Comparison of ENCODE assay signal across 10 cellular contexts in the genomic region with DNA sequence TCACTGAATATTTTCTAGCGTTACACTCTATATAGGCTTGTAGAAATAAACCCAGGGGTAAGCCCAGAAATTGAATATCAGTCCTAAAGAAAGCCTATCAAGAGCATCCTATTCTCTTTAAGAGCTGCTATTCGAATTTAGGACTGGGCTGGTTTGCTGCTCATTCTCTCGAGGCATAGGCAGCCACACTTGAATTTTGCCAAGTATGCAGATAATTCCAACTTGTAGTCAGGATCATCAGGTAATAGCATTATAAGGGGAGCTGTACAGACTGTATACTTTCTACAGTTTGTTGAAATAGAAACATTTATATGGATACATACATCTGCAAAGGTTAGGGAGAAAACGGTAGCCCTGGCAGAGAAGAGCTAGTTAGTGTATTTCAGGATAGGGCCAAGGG. TPM values are rescaled to one million over a fixed set of nuclear protein-coding genes. Genes with fewer than 3 reads are reported as not detected.
A peak's percentile ranks its signal among the peaks of the same experiment; 100 is the strongest.
DNase-seq lines count a peak whose midpoint lies in the region; ATAC-seq and TF ChIP-seq lines count a peak whose summit lies in the region.
"Had no signal": no experiment of that assay in that cellular context is flagged by ENCODE, and none has a peak within 500 bp of the region (broad histone marks: within the 10 kb centered on the region; RNA-seq: fewer than 3 reads in every experiment).

No MANE protein-coding gene starts in this region.

- peak overlapping the region; percentile 99 for H3K27ac Mint-ChIP-seq in activated CD4-positive, alpha-beta T cell treated with anti-CD3 and anti-CD28 coated beads for 36 hours
- peak overlapping the region; percentile 84 for H3K27ac Mint-ChIP-seq in progenitor cell of endocrine pancreas

- H3K9me2 ChIP-seq in OCI-LY1 (ENCODE audit: low read depth, low read length) = no peaks in the 10 kb centered on the region

- no peak overlapping the region for H3K27ac ChIP-seq in OCI-LY1 (ENCODE audit: low read depth, low read length, poor library complexity, severe bottlenecking)
- H3K27ac ChIP-seq in dorsolateral prefrontal cortex = peak overlapping the region in 8 of 59 donors; percentile 8 to 100 (median 24)

- peaks cover 56% of the 10 kb centered on the region for H3K4me1 Mint-ChIP-seq in activated CD4-positive, alpha-beta T cell treated with anti-CD3 and anti-CD28 coated beads for 36 hours
- peaks cover 34% of the 10 kb centered on the region for H3K4me1 Mint-ChIP-seq in progenitor cell of endocrine pancreas (ENCODE audit: low read depth)

- H3K27me3 ChIP-seq in OCI-LY1 (ENCODE audit: insufficient read depth, low read length) = no peaks in the 10 kb centered on the region
- no peaks in the 10 kb centered on the region for H3K27me3 ChIP-seq in dorsolateral prefrontal cortex

- CTCF ChIA-PET in activated CD4-positive, alpha-beta T cell treated with anti-CD3 and anti-CD28 coated beads for 36 hours (lab: Charles Lee) = interaction anchor here (1.3 to 1.4 kb wide), 2 partner anchors 13 to 58 kb away, joined by 3 to 8 read pairs; no protein-coding TSS in a partner anchor

- H2AFZ ChIP-seq in OCI-LY1 (ENCODE audit: low read length) = no peak overlapping the region

- H3K4me1 ChIP-seq in OCI-LY1 (ENCODE audit: insufficient read depth, low read length, severe bottlenecking) = peaks cover 46% of the 10 kb centered on the region

- no peak for TF ChIP-seq CTCF in OCI-LY1 (IDR thresholded peaks at IDR 0.05; ENCODE audit: low read length)
- no peak for TF ChIP-seq CTCF in dorsolateral prefrontal cortex (IDR thresholded peaks at IDR 0.05 in 54 of 56, conservative IDR thresholded peaks at IDR 0.05 in 2 of 56; ENCODE audit: low read depth in 1 of 56, partially characterized antibody in 56 of 56)
- TF ChIP-seq CTCF in progenitor cell of endocrine pancreas (IDR thresholded peaks at IDR 0.05; ENCODE audit: unreplicated experiment) = no peak

- H3K9me3 Mint-ChIP-seq in activated CD4-positive, alpha-beta T cell treated with anti-CD3 and anti-CD28 coated beads for 36 hours (ENCODE audit: low read depth) = no peaks in the 10 kb centered on the region
- H3K9me3 Mint-ChIP-seq in progenitor cell of endocrine pancreas (ENCODE audit: low read depth) = no peaks in the 10 kb centered on the region

- intact Hi-C loops in activated CD4-positive, alpha-beta T cell treated with anti-CD3 and anti-CD28 coated beads for 36 hours (cut with DNase I, micrococcal nuclease) = loop anchor here (2.0 to 5.0 kb wide), 2 partner anchors 13 to 1846 kb away; a partner anchor contains a TSS
- intact Hi-C loops in dorsolateral prefrontal cortex (cut with DNase I) = loop anchor here in 1 of 2 donors (5.0 kb wide), 2 partner anchors 56 to 84 kb away; no protein-coding TSS in a partner anchor

- peaks cover 48% of the 10 kb centered on the region for H3K36me3 ChIP-seq in OCI-LY1 (ENCODE audit: insufficient read depth, low read length)

- no peak for DNase-seq in activated CD4-positive, alpha-beta T cell treated with anti-CD3 and anti-CD28 coated beads for 36 hours
- no peak for DNase-seq in activated CD4-positive, alpha-beta T cell treated with anti-CD3 and anti-CD28 coated beads, Interleukin-2, amount 50 U/mL, for 1 hour
- DNase-seq in dorsolateral prefrontal cortex (no peak), progenitor cell of endocrine pancreas (ENCODE audit: low spot score, unreplicated experiment) (no peak), NCI-H2227 treated with DMSO at 0.1 percent for 48 hours (lab: John Stamatoyannopoulos, UW) (no peak)
- DNase-seq: left ventricle myocardium superior, NCI-H524 had no signal

- ATAC-seq in activated CD4-positive, alpha-beta T cell treated with anti-CD3 and anti-CD28 coated beads for 36 hours = no peak
- ATAC-seq in GM18867 (IDR thresholded peaks at IDR 0.05; ENCODE audit: unreplicated experiment) (no peak), HG03280 (IDR thresholded peaks at IDR 0.05; ENCODE audit: unreplicated experiment) (no peak)
- ATAC-seq: left ventricle myocardium superior had no signal

- peaks cover 73% of the 10 kb centered on the region for H3K79me2 ChIP-seq in OCI-LY1 (ENCODE audit: insufficient read depth, low read length)

- H3F3A ChIP-seq in OCI-LY1 (ENCODE audit: insufficient read depth, low read length) = 0 out of 2 replicates have a peak, but pooled peaks cover 6% of the 10 kb centered on the region

- peak overlapping the region; percentile 92 for H3K4me2 ChIP-seq in OCI-LY1 (ENCODE audit: low read length)

- no peaks in the 10 kb centered on the region for H3K27me3 Mint-ChIP-seq in activated CD4-positive, alpha-beta T cell treated with anti-CD3 and anti-CD28 coated beads for 36 hours
- H3K27me3 Mint-ChIP-seq in progenitor cell of endocrine pancreas = no peaks in the 10 kb centered on the region

- H3K4me3 ChIP-seq in OCI-LY1 (ENCODE audit: low read depth, low read length, poor library complexity, severe bottlenecking) (peak overlapping the region; percentile 100), dorsolateral prefrontal cortex (peak overlapping the region in 34 of 59 donors; percentile 1 to 99 (median 90))

- H3K9me3 ChIP-seq in OCI-LY1 (ENCODE audit: low read length) = no peaks in the 10 kb centered on the region

- H3K4me3 Mint-ChIP-seq in activated CD4-positive, alpha-beta T cell treated with anti-CD3 and anti-CD28 coated beads for 36 hours = peak overlapping the region; percentile 92
- peak overlapping the region; percentile 82 for H3K4me3 Mint-ChIP-seq in progenitor cell of endocrine pancreas (ENCODE audit: low read depth)

- peak overlapping the region; percentile 72 for H3K9ac ChIP-seq in OCI-LY1 (ENCODE audit: low read length)

- H3K36me3 Mint-ChIP-seq in activated CD4-positive, alpha-beta T cell treated with anti-CD3 and anti-CD28 coated beads for 36 hours (ENCODE audit: low read depth) = peaks cover 36% of the 10 kb centered on the region
- H3K36me3 Mint-ChIP-seq in progenitor cell of endocrine pancreas (ENCODE audit: insufficient read depth) = peaks cover 4% of the 10 kb centered on the region

- H4K20me1 ChIP-seq in OCI-LY1 (ENCODE audit: insufficient read depth, low read length) = peaks cover 2% of the 10 kb centered on the region; the same call in 1 of the 2 replicates

- POLR2A ChIA-PET in activated CD4-positive, alpha-beta T cell treated with anti-CD3 and anti-CD28 coated beads for 36 hours (lab: Charles Lee) = interaction anchor here (0.6 kb wide), 1 partner anchor 64 kb away, joined by 3 read pairs; no protein-coding TSS in a partner anchor

RNA-seq across cellular contexts. Expression of a gene that starts 2.1 kb away (rescaled TPM):
- 10 to 100 TPM; 17.1 to 19.3 TPM for total RNA-seq in activated CD4-positive, alpha-beta T cell treated with anti-CD3 and anti-CD28 coated beads for 36 hours
- total RNA-seq in dorsolateral prefrontal cortex (10 to 100 TPM in 7 of 120 experiments, 1 to 10 TPM in 113; 4.4 to 12.5 (median 7.1) TPM), progenitor cell of endocrine pancreas (14.4 and 15.2 TPM in 2 replicates)

RNA-seq across cellular contexts. Expression of a gene that starts 58.5 kb away (rescaled TPM):
- total RNA-seq in activated CD4-positive, alpha-beta T cell treated with anti-CD3 and anti-CD28 coated beads for 36 hours = 10 to 100 TPM; 20.8 to 21.5 TPM
- 10 to 100 TPM; 16.2 to 37.8 (median 25.1) TPM for total RNA-seq in dorsolateral prefrontal cortex
- total RNA-seq in progenitor cell of endocrine pancreas = 38.5 and 40.2 TPM in 2 replicates
